ENCODE assay signal across 8 cellular contexts in the genomic region with DNA sequence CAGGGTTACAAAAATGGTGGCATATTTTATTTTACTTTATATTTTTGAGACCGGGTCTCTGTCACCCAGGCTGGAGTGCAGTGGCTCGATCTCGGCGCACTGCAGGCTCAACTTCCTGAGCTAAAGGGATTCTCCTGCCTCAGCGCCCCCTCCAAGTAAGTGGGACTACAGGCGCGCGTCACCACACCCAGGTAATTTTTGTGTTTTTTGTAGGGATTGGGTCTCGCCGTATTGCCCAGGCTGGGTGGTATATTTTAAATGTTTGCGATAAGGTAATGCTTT. TPM values are rescaled to one million over a fixed set of nuclear protein-coding genes. Genes with fewer than 3 reads are reported as not detected.
DNase-seq lines count a peak whose midpoint lies in the region; ATAC-seq and TF ChIP-seq lines count a peak whose summit lies in the region.

No MANE protein-coding gene starts in this region.

- no peak for ATAC-seq in activated CD8-positive, alpha-beta memory T cell treated with anti-CD3 and anti-CD28 coated beads, Interleukin-2, amount 10 ng/mL, durations not matched to agents 7 days and 5 days
- ATAC-seq in activated CD8-positive, alpha-beta T cell treated with anti-CD3 and anti-CD28 coated beads, Interleukin-2, amount 10 ng/mL, durations not matched to agents 7 days and 5 days = no peak
- no peak for ATAC-seq in GM18867 (IDR thresholded peaks at IDR 0.05; ENCODE audit: unreplicated experiment)

- no peaks in the 10 kb centered on the region for H3K27me3 ChIP-seq in kidney epithelial cell (ENCODE audit: control insufficient read depth, insufficient read depth, low read length)
- H3K27me3 ChIP-seq in stomach = peaks cover 0 to 11% (median 10%) of the 10 kb centered on the region in 3 donors

- peak overlapping the region; percentile 55 for H3K4me3 Mint-ChIP-seq in activated CD8-positive, alpha-beta memory T cell treated with anti-CD3 and anti-CD28 coated beads, Interleukin-2, amount 10 ng/mL, durations not matched to agents 7 days and 5 days
- peak overlapping the region; percentile 45 for H3K4me3 Mint-ChIP-seq in activated CD8-positive, alpha-beta T cell treated with anti-CD3 and anti-CD28 coated beads, Interleukin-2, amount 10 ng/mL, durations not matched to agents 7 days and 5 days

- no peak for DNase-seq in activated CD8-positive, alpha-beta memory T cell treated with anti-CD3 and anti-CD28 coated beads, Interleukin-2, amount 10 ng/mL, durations not matched to agents 7 days and 5 days
- no peak for DNase-seq in activated CD8-positive, alpha-beta memory T cell treated with anti-CD3 and anti-CD28 coated beads for 24 hours
- no peak for DNase-seq in activated CD8-positive, alpha-beta T cell treated with anti-CD3 and anti-CD28 coated beads, Interleukin-2, amount 10 ng/mL, durations not matched to agents 7 days and 5 days
- DNase-seq in kidney epithelial cell (ENCODE audit: low read depth) = no peak
- DNase-seq in stomach = no peak
- DNase-seq in NCI-H1436 treated with DMSO at 0.1 percent for 48 hours (lab: John Stamatoyannopoulos, UW) = no peak
- no peak for DNase-seq in NCI-H128 (lab: John Stamatoyannopoulos, UW; ENCODE audit: unreplicated experiment)

- peaks cover 51% of the 10 kb centered on the region for H3K4me1 Mint-ChIP-seq in activated CD8-positive, alpha-beta memory T cell treated with anti-CD3 and anti-CD28 coated beads, Interleukin-2, amount 10 ng/mL, durations not matched to agents 7 days and 5 days
- H3K4me1 Mint-ChIP-seq in activated CD8-positive, alpha-beta T cell treated with anti-CD3 and anti-CD28 coated beads, Interleukin-2, amount 10 ng/mL, durations not matched to agents 7 days and 5 days (ENCODE audit: low read depth) = peaks cover 53% of the 10 kb centered on the region

- no peak for TF ChIP-seq EP300 in stomach (IDR thresholded peaks at IDR 0.05)

- H3K36me3 Mint-ChIP-seq in activated CD8-positive, alpha-beta memory T cell treated with anti-CD3 and anti-CD28 coated beads, Interleukin-2, amount 10 ng/mL, durations not matched to agents 7 days and 5 days = peaks cover 2% of the 10 kb centered on the region
- H3K36me3 Mint-ChIP-seq in activated CD8-positive, alpha-beta T cell treated with anti-CD3 and anti-CD28 coated beads, Interleukin-2, amount 10 ng/mL, durations not matched to agents 7 days and 5 days (ENCODE audit: low read depth) = peaks cover 4% of the 10 kb centered on the region

- POLR2A ChIA-PET in activated CD8-positive, alpha-beta T cell treated with anti-CD3 and anti-CD28 coated beads, Interleukin-2, amount 10 ng/mL, durations not matched to agents 7 days and 5 days (lab: Charles Lee) = interaction anchor here (1.4 to 6.5 kb wide), 2 partner anchors 10 to 11 kb away, joined by 3 to 64 read pairs; partner anchors contain the start of genes CCDC85B and FIBP

- H3K27me3 Mint-ChIP-seq in activated CD8-positive, alpha-beta memory T cell treated with anti-CD3 and anti-CD28 coated beads, Interleukin-2, amount 10 ng/mL, durations not matched to agents 7 days and 5 days = peaks cover 3% of the 10 kb centered on the region
- H3K27me3 Mint-ChIP-seq in activated CD8-positive, alpha-beta T cell treated with anti-CD3 and anti-CD28 coated beads, Interleukin-2, amount 10 ng/mL, durations not matched to agents 7 days and 5 days (ENCODE audit: low read depth) = no peaks in the 10 kb centered on the region

- H3K27ac Mint-ChIP-seq in activated CD8-positive, alpha-beta memory T cell treated with anti-CD3 and anti-CD28 coated beads, Interleukin-2, amount 10 ng/mL, durations not matched to agents 7 days and 5 days = peak overlapping the region; percentile 64
- peak overlapping the region; percentile 65 for H3K27ac Mint-ChIP-seq in activated CD8-positive, alpha-beta T cell treated with anti-CD3 and anti-CD28 coated beads, Interleukin-2, amount 10 ng/mL, durations not matched to agents 7 days and 5 days

- intact Hi-C loops in stomach (cut with DNase I; ENCODE audit: low total_unique reads) = no loop called here

- no peaks in the 10 kb centered on the region for H3K9me3 ChIP-seq in stomach

- H3K36me3 ChIP-seq in kidney epithelial cell (ENCODE audit: control insufficient read depth, insufficient read depth, low read length) (no peaks in the 10 kb centered on the region), stomach (peaks cover 0 to 7% (median 0%) of the 10 kb centered on the region in 4 donors)

- 62 to 71% (median 66%) methylated on average over 11 of the region's 11 CpGs for WGBS in stomach, 5 donors

- peak overlapping the region; percentile 40 to 86 (median 83) for H3K27ac ChIP-seq in stomach

- CTCF ChIA-PET in activated CD8-positive, alpha-beta memory T cell treated with anti-CD3 and anti-CD28 coated beads, Interleukin-2, amount 10 ng/mL, durations not matched to agents 7 days and 5 days (lab: Charles Lee) = interaction anchor here (1.4 to 26.4 kb wide), 6 partner anchors 8 to 121 kb away, joined by 3 to 710 read pairs (median 8); partner anchors contain the start of genes AP5B1, CCDC85B, CFL1 and CTSW
- CTCF ChIA-PET in activated CD8-positive, alpha-beta T cell treated with anti-CD3 and anti-CD28 coated beads, Interleukin-2, amount 10 ng/mL, durations not matched to agents 7 days and 5 days (lab: Charles Lee) = interaction anchor here (0.5 to 3.7 kb wide), 7 partner anchors 9 to 438 kb away, joined by 3 to 55 read pairs (median 8); partner anchors contain the start of genes CCDC85B, FIBP and MUS81

- TF ChIP-seq CTCF in kidney epithelial cell (IDR thresholded peaks at IDR 0.05; ENCODE audit: insufficient read depth, low read length, poor library complexity, severe bottlenecking) (no peak), stomach (IDR thresholded peaks at IDR 0.05) (no peak)

- no peak for TF ChIP-seq POLR2A in stomach (IDR thresholded peaks at IDR 0.05)

- peaks cover 11 to 46% (median 19%) of the 10 kb centered on the region in 4 donors for H3K4me1 ChIP-seq in stomach

- no peaks in the 10 kb centered on the region for H3K9me3 Mint-ChIP-seq in activated CD8-positive, alpha-beta memory T cell treated with anti-CD3 and anti-CD28 coated beads, Interleukin-2, amount 10 ng/mL, durations not matched to agents 7 days and 5 days (ENCODE audit: low read depth)
- H3K9me3 Mint-ChIP-seq in activated CD8-positive, alpha-beta T cell treated with anti-CD3 and anti-CD28 coated beads, Interleukin-2, amount 10 ng/mL, durations not matched to agents 7 days and 5 days (ENCODE audit: insufficient read depth) = no peaks in the 10 kb centered on the region

- peak overlapping the region; percentile 23 for H3K4me3 ChIP-seq in kidney epithelial cell (ENCODE audit: low read depth, low read length)
- peak overlapping the region; percentile 57 to 66 (median 62) for H3K4me3 ChIP-seq in stomach

RNA-seq across cellular contexts. Expression of gene FOSL1, which starts 0.7 kb away (rescaled TPM):
- total RNA-seq in activated CD8-positive, alpha-beta memory T cell treated with anti-CD3 and anti-CD28 coated beads, Interleukin-2, amount 10 ng/mL, durations not matched to agents 7 days and 5 days = 1 to 10 TPM; 2.7 to 6.0 TPM
- total RNA-seq in activated CD8-positive, alpha-beta T cell treated with anti-CD3 and anti-CD28 coated beads, Interleukin-2, amount 10 ng/mL, durations not matched to agents 7 days and 5 days = 1 to 10 TPM; 2.3 to 3.8 TPM
- total RNA-seq in kidney epithelial cell (44.2 and 46.5 TPM in 2 replicates), stomach (10 to 100 TPM in 1 of 5 donors, 1 to 10 TPM in 2, not detected in 2; 1.7 to 43.3 (median 1.9) TPM)
- 10 to 100 TPM in 2 of 3 donors, 1 to 10 TPM in 1; 7.0 to 14.7 (median 14.1) TPM for polyA plus RNA-seq in stomach

RNA-seq across cellular contexts. Expression of gene CCDC85B, which starts 10.4 kb away (rescaled TPM):
- total RNA-seq in activated CD8-positive, alpha-beta memory T cell treated with anti-CD3 and anti-CD28 coated beads, Interleukin-2, amount 10 ng/mL, durations not matched to agents 7 days and 5 days = 10 to 100 TPM; 82.3 to 94.1 TPM
- total RNA-seq in activated CD8-positive, alpha-beta T cell treated with anti-CD3 and anti-CD28 coated beads, Interleukin-2, amount 10 ng/mL, durations not matched to agents 7 days and 5 days = 10 to 100 TPM; 82.6 to 84.0 TPM
- 48.9 and 58.9 TPM in 2 replicates for total RNA-seq in kidney epithelial cell
- 10 to 100 TPM in 4 of 5 donors, 1 to 10 TPM in 1; 7.0 to 68.9 (median 20.6) TPM for total RNA-seq in stomach
- polyA plus RNA-seq in stomach = 10 to 100 TPM; 25.1 to 50.4 (median 42.5) TPM

RNA-seq across cellular contexts. Expression of gene FIBP, which starts 12.6 kb away (rescaled TPM):
- total RNA-seq in activated CD8-positive, alpha-beta memory T cell treated with anti-CD3 and anti-CD28 coated beads, Interleukin-2, amount 10 ng/mL, durations not matched to agents 7 days and 5 days = 100 to 1,000 TPM; 100 to 122 TPM
- total RNA-seq in activated CD8-positive, alpha-beta T cell treated with anti-CD3 and anti-CD28 coated beads, Interleukin-2, amount 10 ng/mL, durations not matched to agents 7 days and 5 days = 10 to 100 TPM; 80.4 to 89.0 TPM
- total RNA-seq in kidney epithelial cell (142 and 144 TPM in 2 replicates), stomach (100 to 1,000 TPM in 2 of 5 donors, 10 to 100 TPM in 3; 25.4 to 488 (median 74.3) TPM)
- polyA plus RNA-seq in stomach = 10 to 100 TPM; 45.2 to 76.5 (median 66.0) TPM

RNA-seq across cellular contexts. Expression of gene C11orf68, which starts 18.0 kb away (rescaled TPM):
- 10 to 100 TPM; 27.5 to 37.8 TPM for total RNA-seq in activated CD8-positive, alpha-beta memory T cell treated with anti-CD3 and anti-CD28 coated beads, Interleukin-2, amount 10 ng/mL, durations not matched to agents 7 days and 5 days
- total RNA-seq in activated CD8-positive, alpha-beta T cell treated with anti-CD3 and anti-CD28 coated beads, Interleukin-2, amount 10 ng/mL, durations not matched to agents 7 days and 5 days = 10 to 100 TPM; 28.4 to 28.5 TPM
- total RNA-seq in kidney epithelial cell = 19.7 and 19.9 TPM in 2 replicates
- total RNA-seq in stomach = 10 to 100 TPM in 3 of 5 donors, 1 to 10 TPM in 2; 3.1 to 16.8 (median 10.1) TPM
- polyA plus RNA-seq in stomach = 10 to 100 TPM; 26.9 to 31.3 (median 29.6) TPM

RNA-seq across cellular contexts. Expression of gene DRAP1, which starts 18.4 kb away (rescaled TPM):
- total RNA-seq in activated CD8-positive, alpha-beta memory T cell treated with anti-CD3 and anti-CD28 coated beads, Interleukin-2, amount 10 ng/mL, durations not matched to agents 7 days and 5 days = 100 to 1,000 TPM; 192 to 254 TPM
- 100 to 1,000 TPM; 219 to 240 TPM for total RNA-seq in activated CD8-positive, alpha-beta T cell treated with anti-CD3 and anti-CD28 coated beads, Interleukin-2, amount 10 ng/mL, durations not matched to agents 7 days and 5 days
- total RNA-seq in kidney epithelial cell = 106 and 141 TPM in 2 replicates
- 100 to 1,000 TPM in 1 of 5 donors, 10 to 100 TPM in 4; 13.3 to 133 (median 49.2) TPM for total RNA-seq in stomach
- 10 to 100 TPM; 64.0 to 89.2 (median 77.9) TPM for polyA plus RNA-seq in stomach
